In genomic region chr10:86688398-86688921, GRCh38 we compare ENCODE assay signal across 8 cellular contexts. TPM values are rescaled to one million over a fixed set of nuclear protein-coding genes. Genes with fewer than 3 reads are reported as not detected.
DNase-seq lines count a peak whose midpoint lies in the region; ATAC-seq and TF ChIP-seq lines count a peak whose summit lies in the region.

No MANE protein-coding gene starts in this region.

- H3K9me3 Mint-ChIP-seq in GM23338: no peaks in the 10 kb centered on the region

- peak; percentile 38 for DNase-seq in GM04504 (ENCODE audit: low read depth)
- peak; percentile 85 for DNase-seq in GM23338 (ENCODE audit: low spot score)
- peak; percentile 15 for DNase-seq in T-helper 22 cell (ENCODE audit: low read depth)
- peak; percentile 74 for DNase-seq in astrocyte of the spinal cord (ENCODE audit: low read depth, low spot score)
- peak; percentile 68 for DNase-seq in iPS DF 6.9 (ENCODE audit: low read depth, low spot score)
- peak; percentile 14 for DNase-seq in smooth muscle cell (lab: John Stamatoyannopoulos, UW; ENCODE audit: unreplicated experiment)
- no peak for DNase-seq in GF-D8 (lab: John Stamatoyannopoulos, UW)

- no peaks in the 10 kb centered on the region for H3K36me3 Mint-ChIP-seq in GM23338 (ENCODE audit: low read depth)

- H4K20me1 ChIP-seq in GM23338 (replicated peaks; ENCODE audit: insufficient read depth) (no peaks in the 10 kb centered on the region), smooth muscle cell (ENCODE audit: low read depth) (no peaks in the 10 kb centered on the region)

- no peak overlapping the region for H3K27ac Mint-ChIP-seq in GM23338

- H3K4me1 ChIP-seq in GM23338 (ENCODE audit: insufficient read depth) (peaks cover 9% of the 10 kb centered on the region), iPS DF 6.9 (ENCODE audit: control insufficient read depth, insufficient read depth, low read length) (peaks cover 4% of the 10 kb centered on the region), smooth muscle cell (ENCODE audit: low read depth) (peaks cover 16% of the 10 kb centered on the region)

- H2AFZ ChIP-seq in GM23338: peak overlapping the region; percentile 86; the same call in 1 of the 2 replicates
- H2AFZ ChIP-seq in smooth muscle cell (ENCODE audit: low read depth): peak overlapping the region; percentile 83

- no peak overlapping the region for H3K4me3 Mint-ChIP-seq in GM23338

- H3K4me3 ChIP-seq in GM23338 (no peak overlapping the region), astrocyte of the spinal cord (ENCODE audit: low read depth, low read length) (no peak overlapping the region), iPS DF 6.9 (ENCODE audit: low read length) (no peak overlapping the region), smooth muscle cell (no peak overlapping the region)

- H3K9ac ChIP-seq in smooth muscle cell (ENCODE audit: low read depth): no peak overlapping the region

- H3K36me3 ChIP-seq in GM23338 (ENCODE audit: insufficient read depth) (no peaks in the 10 kb centered on the region), iPS DF 6.9 (ENCODE audit: control insufficient read depth, insufficient read depth, low read length) (no peaks in the 10 kb centered on the region), smooth muscle cell (ENCODE audit: low read depth) (no peaks in the 10 kb centered on the region)

- in situ Hi-C loops in astrocyte of the spinal cord (cut with HindIII; ENCODE audit: low sequenced_read_pairs): no loop called here

- WGBS in iPS DF 6.9 (ENCODE audit: insufficient coverage, insufficient read length): no CpG with 5 or more reads among the region's 8 CpGs
- WGBS in smooth muscle cell (ENCODE audit: low lambda C conversion rate): 37% methylated on average over 8 of the region's 8 CpGs

- H3K27ac ChIP-seq in GM23338 (ENCODE audit: low read depth) (no peak overlapping the region), iPS DF 6.9 (ENCODE audit: low read length) (no peak overlapping the region), smooth muscle cell (ENCODE audit: low read depth) (no peak overlapping the region)

- peaks cover 8% of the 10 kb centered on the region for H3K27me3 Mint-ChIP-seq in GM23338 (ENCODE audit: insufficient read depth, low read depth, poor library complexity)

- TF ChIP-seq CTCF in GM23338 (conservative IDR thresholded peaks at IDR 0.05; ENCODE audit: low read depth in 2 of 2) (peak; percentile 90), LNCAP (IDR thresholded peaks at IDR 0.05) (peak; percentile 64; the same call in 1 of the 2 replicates), astrocyte of the spinal cord (IDR thresholded peaks at IDR 0.05; ENCODE audit: low read depth, low read length) (peak; percentile 88), smooth muscle cell (IDR thresholded peaks at IDR 0.05; ENCODE audit: borderline replicate concordance, insufficient read depth, poor library complexity, severe bottlenecking) (peak; percentile 78)

- 0 out of 2 replicates have a peak overlapping the region, but pooled peaks have one; percentile 15 for H3K4me2 ChIP-seq in GM23338
- H3K4me2 ChIP-seq in smooth muscle cell: peak overlapping the region; percentile 57

- H3K9me3 ChIP-seq in iPS DF 6.9 (ENCODE audit: control insufficient read depth, insufficient read depth, low read length): no peaks in the 10 kb centered on the region
- no peaks in the 10 kb centered on the region for H3K9me3 ChIP-seq in smooth muscle cell (replicated peaks; ENCODE audit: low read depth)

- ATAC-seq in GM23338: peak; percentile 76

- H3F3A ChIP-seq in GM23338 (replicated peaks; ENCODE audit: low read depth): 0 out of 2 replicates have a peak, but pooled peaks cover 3% of the 10 kb centered on the region
- no peaks in the 10 kb centered on the region for H3F3A ChIP-seq in smooth muscle cell (ENCODE audit: low read depth)

- H3K79me2 ChIP-seq in GM23338 (replicated peaks; ENCODE audit: insufficient read depth) (no peaks in the 10 kb centered on the region), smooth muscle cell (ENCODE audit: low read depth) (no peaks in the 10 kb centered on the region)

- H3K27me3 ChIP-seq in GM23338 (ENCODE audit: insufficient read depth) (no peaks in the 10 kb centered on the region), iPS DF 6.9 (ENCODE audit: control insufficient read depth, insufficient read depth, low read length) (no peaks in the 10 kb centered on the region), smooth muscle cell (ENCODE audit: low read depth) (no peaks in the 10 kb centered on the region)

- no peaks in the 10 kb centered on the region for H3K9me2 ChIP-seq in GM23338 (ENCODE audit: insufficient read depth)

- H3K4me1 Mint-ChIP-seq in GM23338: peaks cover 38% of the 10 kb centered on the region

TF ChIP-seq in GM23338, 12 proteins besides CTCF, POLR2A, EP300 and RAD21 (continues in another document):
- TF ChIP-seq ETS1 (IDR thresholded peaks at IDR 0.05) (no peak), REST (IDR thresholded peaks at IDR 0.05; ENCODE audit: unreplicated experiment) (no peak), CREB1 (CRISPR knock-in tag; IDR thresholded peaks at IDR 0.05; ENCODE audit: low read depth) (no peak), EZH2phosphoT487 (IDR thresholded peaks at IDR 0.05; ENCODE audit: unreplicated experiment) (no peak), NANOG (IDR thresholded peaks at IDR 0.05; ENCODE audit: borderline replicate concordance) (no peak)

RNA-seq across cellular contexts. Expression of gene LDB3, which starts 20.1 kb away (rescaled TPM):
- 0.14 and 0.85 TPM in 2 replicates for total RNA-seq in GM23338 (2014; rRNA removed; shearing (Covaris generic))
- 0.16 and 0.42 TPM in 2 replicates for polyA plus RNA-seq in GM23338 (2016; fragmentation: Nextera tagmentation; extraction: Ambion mirVana)
- total RNA-seq in smooth muscle cell: 0.13 and 0.31 TPM in 2 replicates
- polyA plus RNA-seq in smooth muscle cell: 0.24 and 0.61 TPM in 2 replicates

RNA-seq across cellular contexts. Expression of gene OPN4, which starts 34.1 kb away (rescaled TPM):
- not detected in 2 replicates for total RNA-seq in GM23338 (2014; rRNA removed; shearing (Covaris generic))
- not detected in 2 replicates for polyA plus RNA-seq in GM23338 (2016; fragmentation: Nextera tagmentation; extraction: Ambion mirVana)
- total RNA-seq in smooth muscle cell: not detected in 2 replicates
- polyA plus RNA-seq in smooth muscle cell: not detected in 2 replicates
